Comparison of ENCODE assay signal across 15 cellular contexts in the genomic region with DNA sequence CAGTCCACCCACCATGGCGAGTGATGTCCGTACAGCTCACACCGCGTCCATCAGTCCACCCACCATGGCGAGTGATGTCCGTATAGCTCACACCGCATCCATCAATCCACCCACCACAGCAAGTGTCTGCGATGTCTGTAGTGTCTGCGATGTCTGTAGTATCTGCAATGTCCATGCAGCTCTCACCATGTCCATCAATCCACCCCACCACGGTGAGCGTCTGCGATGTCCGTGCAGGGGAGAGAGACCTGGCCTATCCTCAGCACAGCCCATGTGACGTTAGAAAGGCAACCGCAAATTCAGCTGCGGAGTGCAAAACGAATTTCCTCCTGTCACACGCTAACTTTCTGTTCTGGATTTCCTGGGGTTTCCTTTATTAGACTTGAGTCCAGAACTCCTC. TPM values are rescaled to one million over a fixed set of nuclear protein-coding genes. Genes with fewer than 3 reads are reported as not detected.
A peak's percentile ranks its signal among the peaks of the same experiment; 100 is the strongest.
DNase-seq lines count a peak whose midpoint lies in the region; ATAC-seq and TF ChIP-seq lines count a peak whose summit lies in the region.
"Had no signal": no experiment of that assay in that cellular context is flagged by ENCODE, and none has a peak within 500 bp of the region (broad histone marks: within the 10 kb centered on the region; RNA-seq: fewer than 3 reads in every experiment).

No MANE protein-coding gene starts in this region.

- POLR2A ChIA-PET in CD4-positive, alpha-beta T cell (lab: Charles Lee), result interaction anchor here (0.7 to 6.5 kb wide), 7 partner anchors 10 to 130 kb away, joined by 3 to 65 read pairs (median 4); no protein-coding TSS in a partner anchor
- POLR2A ChIA-PET in GM10248 (lab: Yijun Ruan, JAX), result no interaction called here

- no peaks in the 10 kb centered on the region for H3K27me3 ChIP-seq in CD4-positive, alpha-beta T cell (ENCODE audit: control insufficient read depth, insufficient read depth, low read length)
- H3K27me3 ChIP-seq: cardiac muscle cell, heart left ventricle had no signal

- H3K4me1 Mint-ChIP-seq in CD4-positive, alpha-beta T cell (ENCODE audit: low read depth), result peaks cover 88% of the 10 kb centered on the region
- H3K4me1 Mint-ChIP-seq in IgD-negative memory B cell (peaks cover 29 to 43% (median 36%) of the 10 kb centered on the region in 3 donors), brain (peaks cover 73% of the 10 kb centered on the region)
- H3K4me1 Mint-ChIP-seq in natural killer cell treated with Interleukin-12 subunit alpha and Interleukin-12 subunit beta and Interleukin-15 and Interleukin-18, amount 100 ng/mL, for 72 hours (ENCODE audit: low read depth in 2 of 2), result peaks cover 45 to 47% of the 10 kb centered on the region in 2 donors

- ATAC-seq in CD4-positive, alpha-beta T cell (ENCODE audit: poor library complexity), result no peak
- no peak for ATAC-seq in natural killer cell treated with Interleukin-12 subunit alpha and Interleukin-12 subunit beta and Interleukin-15 and Interleukin-18, amount 100 ng/mL, for 72 hours
- no peak for ATAC-seq in HG02571 (IDR thresholded peaks at IDR 0.05; ENCODE audit: unreplicated experiment)
- ATAC-seq: heart left ventricle had no signal

- peak overlapping the region; percentile 95 for H3K27ac Mint-ChIP-seq in CD4-positive, alpha-beta T cell
- peak overlapping the region; percentile 31 to 96 (median 53) for H3K27ac Mint-ChIP-seq in IgD-negative memory B cell
- peak overlapping the region in 3 of 5 experiments; percentile 5 to 74 (median 56) for H3K27ac Mint-ChIP-seq in brain
- peak overlapping the region; percentile 76 to 77 for H3K27ac Mint-ChIP-seq in natural killer cell treated with Interleukin-12 subunit alpha and Interleukin-12 subunit beta and Interleukin-15 and Interleukin-18, amount 100 ng/mL, for 72 hours

- CTCF ChIA-PET in CD4-positive, alpha-beta T cell (lab: Charles Lee), result no interaction called here
- CTCF ChIA-PET in GM10248 (lab: Yijun Ruan, JAX), result interaction anchor here (0.7 kb wide), 1 partner anchor 24 kb away, joined by 3 read pairs; no protein-coding TSS in a partner anchor

- peak overlapping the region; percentile 77 for H3K4me3 Mint-ChIP-seq in CD4-positive, alpha-beta T cell
- H3K4me3 Mint-ChIP-seq in IgD-negative memory B cell (no peak overlapping the region), brain (no peak overlapping the region)
- peak overlapping the region; percentile 51 for H3K4me3 Mint-ChIP-seq in natural killer cell treated with Interleukin-12 subunit alpha and Interleukin-12 subunit beta and Interleukin-15 and Interleukin-18, amount 100 ng/mL, for 72 hours
- H3K4me3 Mint-ChIP-seq: neural crest cell had no signal

- no peak for TF ChIP-seq CTCF in CD4-positive, alpha-beta T cell (IDR thresholded peaks at IDR 0.05)
- TF ChIP-seq CTCF in brain (conservative IDR thresholded peaks at IDR 0.05) (no peak), GM20000 (IDR thresholded peaks at IDR 0.05; ENCODE audit: extremely low read depth, missing control alignments) (no peak), GM10248 (IDR thresholded peaks at IDR 0.05; ENCODE audit: control extremely low read depth, extremely low read depth, low read depth, missing control alignments) (no peak)

- H3K27ac ChIP-seq in CD4-positive, alpha-beta T cell (ENCODE audit: low read depth, low read length), result no peak overlapping the region
- H3K27ac ChIP-seq: C4-2B, cardiac muscle cell had no signal

- intact Hi-C loops in CD4-positive, alpha-beta T cell (cut with DNase I, micrococcal nuclease), result loop anchor here (5.0 kb wide), 3 partner anchors 33 to 67 kb away; no protein-coding TSS in a partner anchor

- H3K9me3 Mint-ChIP-seq in CD4-positive, alpha-beta T cell, result no peaks in the 10 kb centered on the region
- H3K9me3 Mint-ChIP-seq in IgD-negative memory B cell (no peaks in the 10 kb centered on the region), brain (peaks cover 0 to 2% (median 0%) of the 10 kb centered on the region in 5 experiments)
- H3K9me3 Mint-ChIP-seq in natural killer cell treated with Interleukin-12 subunit alpha and Interleukin-12 subunit beta and Interleukin-15 and Interleukin-18, amount 100 ng/mL, for 72 hours, result no peaks in the 10 kb centered on the region
- H3K9me3 Mint-ChIP-seq: neural crest cell had no signal

- no peaks in the 10 kb centered on the region for H3K27me3 Mint-ChIP-seq in CD4-positive, alpha-beta T cell
- H3K27me3 Mint-ChIP-seq in IgD-negative memory B cell, result no peaks in the 10 kb centered on the region
- H3K27me3 Mint-ChIP-seq in brain, result no peaks in the 10 kb centered on the region
- no peaks in the 10 kb centered on the region for H3K27me3 Mint-ChIP-seq in natural killer cell treated with Interleukin-12 subunit alpha and Interleukin-12 subunit beta and Interleukin-15 and Interleukin-18, amount 100 ng/mL, for 72 hours

- H3K9me3 ChIP-seq in CD4-positive, alpha-beta T cell (ENCODE audit: control insufficient read depth, low read length), result no peaks in the 10 kb centered on the region
- H3K9me3 ChIP-seq: heart left ventricle had no signal

- peak in 3 of 10 experiments; percentile 0 to 29 (median 4) for DNase-seq in CD4-positive, alpha-beta T cell
- DNase-seq in natural killer cell treated with Interleukin-12 subunit alpha and Interleukin-12 subunit beta and Interleukin-15 and Interleukin-18, amount 100 ng/mL, for 72 hours (ENCODE audit: low spot score), result no peak
- no peak for DNase-seq in GM20000 (ENCODE audit: low spot score)
- DNase-seq in NCI-H2029 (lab: John Stamatoyannopoulos, UW), result no peak
- DNase-seq in GM10248 (ENCODE audit: extremely low spot score), result no peak
- DNase-seq: NCI-H1436 treated with DMSO at 0.1 percent for 48 hours, NCI-H524 treated with DMSO at 0.1 percent for 48 hours, substantia nigra had no signal

- peaks cover 87% of the 10 kb centered on the region for H3K36me3 Mint-ChIP-seq in CD4-positive, alpha-beta T cell (ENCODE audit: low read depth)
- peaks cover 4% of the 10 kb centered on the region for H3K36me3 Mint-ChIP-seq in IgD-negative memory B cell
- peaks cover 16% of the 10 kb centered on the region for H3K36me3 Mint-ChIP-seq in brain
- H3K36me3 Mint-ChIP-seq in natural killer cell treated with Interleukin-12 subunit alpha and Interleukin-12 subunit beta and Interleukin-15 and Interleukin-18, amount 100 ng/mL, for 72 hours, result no peaks in the 10 kb centered on the region

RNA-seq across cellular contexts. Expression of gene RASA3, which starts 18.5 kb away (rescaled TPM):
- 100 to 1,000 TPM; 181 to 184 TPM for total RNA-seq in CD4-positive, alpha-beta T cell
- polyA plus RNA-seq in IgD-negative memory B cell (52.8 TPM), brain (ENCODE audit: insufficient read depth, low read depth, low replicate concordance) (12.4 TPM)
- 10 to 100 TPM in 1 of 2 donors, 1 to 10 TPM in 1; 6.9 to 11.7 TPM for total RNA-seq in natural killer cell treated with Interleukin-12 subunit alpha and Interleukin-12 subunit beta and Interleukin-15 and Interleukin-18, amount 100 ng/mL, for 72 hours

Comparison
In these comparisons a context has a peak if more than half of its experiments do, and no peak if none do; other contexts are left out.
1. H3K4me3 Mint-ChIP-seq: peak in CD4-positive, alpha-beta T cell (single experiment) and natural killer cell treated with Interleukin-12 subunit alpha and Interleukin-12 subunit beta and Interleukin-15 and Interleukin-18, amount 100 ng/mL, for 72 hours (single experiment); none in IgD-negative memory B cell (0 of 4) and brain (0 of 5).
2. RNA of gene RASA3, which starts 18.5 kb away (total RNA-seq): 181 to 184 TPM in CD4-positive, alpha-beta T cell; 6.9 to 11.7 TPM in natural killer cell treated with Interleukin-12 subunit alpha and Interleukin-12 subunit beta and Interleukin-15 and Interleukin-18, amount 100 ng/mL, for 72 hours; every median in the first group is over 10 times any median in the second.
3. Peak in every context shown above with its lines, with median percentiles within 50 percentile points of each other: H3K27ac Mint-ChIP-seq.